Comparison of ENCODE assay signal across 1 cellular context in the genomic region with DNA sequence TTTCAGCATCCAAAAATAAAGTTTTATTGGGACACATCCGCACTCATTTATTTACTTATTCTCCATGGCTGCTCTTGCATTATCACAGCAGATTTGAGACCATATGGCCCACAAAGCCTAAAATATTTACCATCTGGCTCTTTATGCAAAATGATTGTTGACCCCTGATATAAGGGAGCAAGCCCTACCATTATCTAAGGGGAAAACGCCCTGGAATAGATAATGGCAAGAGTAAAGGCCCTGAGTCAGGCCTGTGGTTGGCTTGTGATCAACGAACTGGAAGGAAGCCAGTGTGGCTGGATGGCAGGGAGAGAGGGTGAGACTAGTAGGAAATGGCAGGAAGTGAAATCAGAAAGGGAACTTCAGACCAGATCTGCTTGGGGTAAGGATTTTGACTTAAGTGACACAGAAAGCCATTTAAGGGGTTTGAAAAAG.
TF ChIP-seq lines count a peak whose summit lies in the region.

No MANE protein-coding gene starts in this region.

TF ChIP-seq in IMR-90, 13 proteins besides CTCF, POLR2A, EP300 and RAD21 (continued from another document):
- no peak for TF ChIP-seq ELK1 (IDR thresholded peaks at IDR 0.05; ENCODE audit: borderline replicate concordance, low read depth, low read length)
TF ChIP-seq in IMR-90: peak in this region for 0.
